9 cellular contexts compared by ENCODE assay signal in genomic region chr10:121910673-121911420, GRCh38. TPM values are rescaled to one million over a fixed set of nuclear protein-coding genes. Genes with fewer than 3 reads are reported as not detected.
DNase-seq lines count a peak whose midpoint lies in the region; ATAC-seq, FAIRE-seq and TF ChIP-seq lines count a peak whose summit lies in the region.
"Had no signal": no experiment of that assay in that cellular context is flagged by ENCODE, and none has a peak within 500 bp of the region (broad histone marks: within the 10 kb centered on the region; RNA-seq: fewer than 3 reads in every experiment).

No MANE protein-coding gene starts in this region.

- H3K27ac Mint-ChIP-seq in mesothelial cell of epicardium: no peak overlapping the region

- whole genome bisulfite sequencing in HepG2 (ENCODE audit: low lambda C conversion rate): 83% methylated on average over 5 of the region's 5 CpGs

- TF ChIP-seq EP300 in HepG2 (IDR thresholded peaks at IDR 0.05; ENCODE audit: low read depth in 2 of 2, low read length in 2 of 2) (no peak), HepG2 (CRISPR knock-in tag; IDR thresholded peaks at IDR 0.05; ENCODE audit: borderline replicate concordance) (no peak)

- H4K20me1 ChIP-seq in HepG2 (ENCODE audit: insufficient read depth, low read length): no peaks in the 10 kb centered on the region

- FAIRE-seq in HepG2 (lab: Jason Lieb, UNC): no peak

- ATAC-seq in GM19452 (IDR thresholded peaks at IDR 0.05; ENCODE audit: unreplicated experiment): peak; percentile 58
- ATAC-seq in HepG2: no peak
- ATAC-seq in HG03342 (IDR thresholded peaks at IDR 0.05; ENCODE audit: unreplicated experiment): no peak

- TF ChIP-seq POLR2A in HepG2 (IDR thresholded peaks at IDR 0.05; ENCODE audit: insufficient read depth in 1 of 2, low read depth in 2 of 2, low read length in 2 of 2): no peak

- H3K4me2 ChIP-seq in HepG2 (ENCODE audit: low read depth, low read length): no peak overlapping the region

- TF ChIP-seq CTCF in HepG2 (CRISPR knock-in tag; IDR thresholded peaks at IDR 0.05) (no peak), mesothelial cell of epicardium (IDR thresholded peaks at IDR 0.05; ENCODE audit: unreplicated experiment) (no peak)

- intact Hi-C loops in HepG2 (cut with micrococcal nuclease; ENCODE audit: unreplicated experiment): no loop called here

- TSS peak; percentile 32 for BruUV-seq in HepG2 (replicated peaks; lab: Mats Ljungman, UMichigan)

- no peaks in the 10 kb centered on the region for H3K4me1 Mint-ChIP-seq in mesothelial cell of epicardium

- no peak overlapping the region for H2AFZ ChIP-seq in HepG2 (ENCODE audit: low read length)

- no peak overlapping the region for H3K4me3 Mint-ChIP-seq in mesothelial cell of epicardium

- POLR2A ChIA-PET in HepG2 (lab: Yijun Ruan, JAX): no interaction called here

- H3K9me3 ChIP-seq in SJSA1 (replicated peaks) (no peaks in the 10 kb centered on the region), HepG2 (ENCODE audit: low read length) (no peaks in the 10 kb centered on the region)

- H3K27me3 ChIP-seq in SJSA1 (replicated peaks): no peaks in the 10 kb centered on the region
- no peaks in the 10 kb centered on the region for H3K27me3 ChIP-seq in HepG2 (ENCODE audit: control insufficient read depth in 1 of 2, insufficient read depth in 2 of 2, low read length in 2 of 2)

- H3K27ac ChIP-seq in SJSA1 (peak overlapping the region; percentile 54), HepG2 (ENCODE audit: extremely low read length, insufficient read depth, low read length) (no peak overlapping the region)

- no peak overlapping the region for H3K9ac ChIP-seq in HepG2 (ENCODE audit: insufficient read depth, low read depth, low read length)

- H3K9me3 Mint-ChIP-seq in mesothelial cell of epicardium: no peaks in the 10 kb centered on the region

- H3K79me2 ChIP-seq in HepG2 (ENCODE audit: insufficient read depth, low read length): peaks cover 8% of the 10 kb centered on the region

- TF ChIP-seq RAD21 in HepG2 (CRISPR knock-in tag; IDR thresholded peaks at IDR 0.05): no peak

- in situ Hi-C loops in HepG2 (cut with HindIII; ENCODE audit: extremely low pct_ligation_motif_present, low pct_unique_long_range_greater_than_20kb): no loop called here

- peak; percentile 68 for DNase-seq in COLO829 (ENCODE audit: low spot score)
- DNase-seq in SJSA1 (ENCODE audit: low read depth in 1 of 2, low spot score in 2 of 2): peak in 1 of 2 experiments; percentile 20
- DNase-seq in HepG2 (ENCODE audit: low spot score): no peak
- DNase-seq in mesothelial cell of epicardium (ENCODE audit: low spot score in 2 of 2, unreplicated experiment in 2 of 2): no peak
- no peak for DNase-seq in germinal center (ENCODE audit: low spot score)
- DNase-seq in activated CD8-positive, alpha-beta memory T cell treated with anti-CD3 and anti-CD28 coated beads for 24 hours: no peak
- DNase-seq: Kasumi-1 had no signal

- H3K36me3 ChIP-seq in SJSA1: peaks cover 26% of the 10 kb centered on the region
- peaks cover 15 to 27% of the 10 kb centered on the region in 2 experiments for H3K36me3 ChIP-seq in HepG2 (replicated peaks in 1 of 2; ENCODE audit: control insufficient read depth in 1 of 2, insufficient read depth in 2 of 2, low read length in 2 of 2)

- CTCF ChIA-PET in HepG2 (lab: Yijun Ruan, JAX; ENCODE audit: low intra/inter-chr PET ratio, low total read pairs): no interaction called here

- H3K4me1 ChIP-seq in SJSA1 (replicated peaks): peaks cover 8% of the 10 kb centered on the region
- peaks cover 18% of the 10 kb centered on the region for H3K4me1 ChIP-seq in HepG2 (ENCODE audit: insufficient read depth, low read length)

- no peaks in the 10 kb centered on the region for H3K27me3 Mint-ChIP-seq in mesothelial cell of epicardium (ENCODE audit: low read depth)

- H3K36me3 Mint-ChIP-seq in mesothelial cell of epicardium: peaks cover 43% of the 10 kb centered on the region

- H3K4me3 ChIP-seq in SJSA1 (no peak overlapping the region), HepG2 (replicated peaks in 1 of 3; ENCODE audit: insufficient read depth in 1 of 3, low read depth in 2 of 3, low read length in 3 of 3) (no peak overlapping the region)

TF ChIP-seq in HepG2, 621 proteins besides CTCF, POLR2A, EP300 and RAD21:
- TF ChIP-seq NR1H2 (CRISPR knock-in tag; IDR thresholded peaks at IDR 0.05; ENCODE audit: borderline replicate concordance, low read depth) (no peak), NFE2L2 (IDR thresholded peaks at IDR 0.05; ENCODE audit: low read length) (peak; percentile 96), MAFF (IDR thresholded peaks at IDR 0.05; ENCODE audit: low read depth, low read length) (peak; percentile 88), MAFK (conservative IDR thresholded peaks at IDR 0.05 in 1 of 2, IDR thresholded peaks at IDR 0.05 in 1 of 2; ENCODE audit: low read length in 2 of 2) (peak; percentile 82 to 91), NFE2 (CRISPR knock-in tag; IDR thresholded peaks at IDR 0.05) (peak; percentile 57; the same call in 1 of the 2 replicates)
TF ChIP-seq in HepG2: peak in this region for 4.

RNA-seq across cellular contexts. Expression of gene ATE1, which starts 17.0 kb away (rescaled TPM):
- 18.8 and 24.7 TPM in 2 replicates for total RNA-seq in SJSA1 (2014; rRNA removed; shearing (Covaris generic))
- total RNA-seq in HepG2 (2016; rRNA removed; fragmentation: Illumina TruSeq; extraction: Trizol): 42.2 and 68.9 TPM in 2 replicates
- 43.5 and 45.3 TPM in 2 replicates for total RNA-seq in HepG2 (2016; cell fraction: cytosol; rRNA removed; fragmentation: Illumina TruSeq; extraction: Trizol; ENCODE audit: low read depth)
- 42.7 and 63.5 TPM in 2 replicates for total RNA-seq in HepG2 (2016; cell fraction: insoluble cytoplasmic fraction; rRNA removed; fragmentation: Illumina TruSeq; extraction: Trizol)
- 36.0 and 39.2 TPM in 2 replicates for total RNA-seq in HepG2 (2016; cell fraction: membrane; rRNA removed; fragmentation: Illumina TruSeq; extraction: Trizol)
- 47.7 and 50.6 TPM in 2 replicates for total RNA-seq in HepG2 (2016; cell fraction: nucleus; rRNA removed; fragmentation: Illumina TruSeq; extraction: Trizol)
- polyA plus RNA-seq in HepG2 (2011; rRNA removed): 13.9 and 17.5 TPM in 2 replicates
- polyA plus RNA-seq in HepG2 (2011; cell fraction: cytosol; rRNA removed): 10.9 and 15.5 TPM in 2 replicates
- 8.0 and 12.0 TPM in 2 replicates for polyA plus RNA-seq in HepG2 (2011; cell fraction: nucleus; rRNA removed)
- polyA plus RNA-seq in HepG2 (2012): 18.8 and 23.6 TPM in 2 replicates
- polyA plus RNA-seq in HepG2 (2016; cell fraction: cytosol; fragmentation: Illumina TruSeq; extraction: Trizol; ENCODE audit: low read depth): 1.3 and 1.5 TPM in 2 replicates
- 40.1 and 45.1 TPM in 2 replicates for polyA plus RNA-seq in HepG2 (2016; cell fraction: insoluble cytoplasmic fraction; fragmentation: Illumina TruSeq; extraction: Trizol; ENCODE audit: low read depth)
- 5.8 and 7.3 TPM in 2 replicates for polyA plus RNA-seq in HepG2 (2016; cell fraction: membrane; fragmentation: Illumina TruSeq; extraction: Trizol; ENCODE audit: low read depth)
- polyA plus RNA-seq in HepG2 (2016; cell fraction: nucleus; fragmentation: Illumina TruSeq; extraction: Trizol; ENCODE audit: insufficient read depth, low read depth): 24.1 and 26.2 TPM in 2 replicates
- polyA minus RNA-seq in HepG2 (2011; rRNA and poly(A)+ RNA removed; ENCODE audit: low replicate concordance): 30.6 and 37.0 TPM in 2 replicates
- 46.1 and 56.6 TPM in 2 replicates for polyA minus RNA-seq in HepG2 (2011; cell fraction: cytosol; rRNA and poly(A)+ RNA removed)
- polyA minus RNA-seq in HepG2 (2011; cell fraction: nucleus; rRNA and poly(A)+ RNA removed): 54.5 and 71.6 TPM in 2 replicates
- 33.0 to 35.6 TPM (median 34.3 TPM) in 3 replicates for total RNA-seq in mesothelial cell of epicardium
